In the genomic region with DNA sequence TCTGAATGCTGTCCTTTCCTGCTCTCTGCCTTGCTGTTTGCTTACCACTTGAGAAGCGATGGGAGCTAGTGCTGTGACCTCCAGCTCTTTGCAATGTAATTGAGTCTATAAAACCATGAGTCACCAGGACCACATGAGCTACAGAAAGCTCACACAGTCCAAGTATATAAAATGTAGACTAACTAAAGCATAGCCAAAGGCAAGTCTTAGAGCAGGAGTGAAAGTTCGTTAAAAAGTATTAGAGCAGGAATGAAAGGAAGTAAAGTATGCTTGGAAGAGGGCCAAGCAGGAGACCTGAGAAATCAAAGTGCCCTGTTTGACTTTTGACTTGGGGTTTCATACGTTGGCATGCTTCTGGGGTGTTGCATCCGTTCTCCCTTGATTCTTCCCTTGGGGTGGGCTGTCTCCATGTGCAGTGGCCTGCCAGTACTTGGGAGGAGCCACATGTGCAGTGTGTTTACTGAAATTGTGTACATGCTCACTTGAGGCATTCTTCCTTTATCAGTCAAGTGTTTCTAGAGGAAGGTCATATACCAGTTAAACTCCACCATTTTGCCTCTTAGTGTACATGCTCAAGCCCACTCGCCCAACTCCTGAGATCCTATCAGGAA, we compare ENCODE assay signal across 1 cellular context.
TF ChIP-seq lines count a peak whose summit lies in the region.

No MANE protein-coding gene starts in this region.

TF ChIP-seq in K562, 482 proteins besides CTCF, POLR2A, EP300 and RAD21 (continued from another document and continues in another):
- TF ChIP-seq, protein P1, sequence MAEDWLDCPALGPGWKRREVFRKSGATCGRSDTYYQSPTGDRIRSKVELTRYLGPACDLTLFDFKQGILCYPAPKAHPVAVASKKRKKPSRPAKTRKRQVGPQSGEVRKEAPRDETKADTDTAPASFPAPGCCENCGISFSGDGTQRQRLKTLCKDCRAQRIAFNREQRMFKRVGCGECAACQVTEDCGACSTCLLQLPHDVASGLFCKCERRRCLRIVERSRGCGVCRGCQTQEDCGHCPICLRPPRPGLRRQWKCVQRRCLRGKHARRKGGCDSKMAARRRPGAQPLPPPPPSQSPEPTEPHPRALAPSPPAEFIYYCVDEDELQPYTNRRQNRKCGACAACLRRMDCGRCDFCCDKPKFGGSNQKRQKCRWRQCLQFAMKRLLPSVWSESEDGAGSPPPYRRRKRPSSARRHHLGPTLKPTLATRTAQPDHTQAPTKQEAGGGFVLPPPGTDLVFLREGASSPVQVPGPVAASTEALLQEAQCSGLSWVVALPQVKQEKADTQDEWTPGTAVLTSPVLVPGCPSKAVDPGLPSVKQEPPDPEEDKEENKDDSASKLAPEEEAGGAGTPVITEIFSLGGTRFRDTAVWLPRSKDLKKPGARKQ (CRISPR knock-in tag; IDR thresholded peaks at IDR 0.05): no peak
- TF ChIP-seq, protein P2, sequence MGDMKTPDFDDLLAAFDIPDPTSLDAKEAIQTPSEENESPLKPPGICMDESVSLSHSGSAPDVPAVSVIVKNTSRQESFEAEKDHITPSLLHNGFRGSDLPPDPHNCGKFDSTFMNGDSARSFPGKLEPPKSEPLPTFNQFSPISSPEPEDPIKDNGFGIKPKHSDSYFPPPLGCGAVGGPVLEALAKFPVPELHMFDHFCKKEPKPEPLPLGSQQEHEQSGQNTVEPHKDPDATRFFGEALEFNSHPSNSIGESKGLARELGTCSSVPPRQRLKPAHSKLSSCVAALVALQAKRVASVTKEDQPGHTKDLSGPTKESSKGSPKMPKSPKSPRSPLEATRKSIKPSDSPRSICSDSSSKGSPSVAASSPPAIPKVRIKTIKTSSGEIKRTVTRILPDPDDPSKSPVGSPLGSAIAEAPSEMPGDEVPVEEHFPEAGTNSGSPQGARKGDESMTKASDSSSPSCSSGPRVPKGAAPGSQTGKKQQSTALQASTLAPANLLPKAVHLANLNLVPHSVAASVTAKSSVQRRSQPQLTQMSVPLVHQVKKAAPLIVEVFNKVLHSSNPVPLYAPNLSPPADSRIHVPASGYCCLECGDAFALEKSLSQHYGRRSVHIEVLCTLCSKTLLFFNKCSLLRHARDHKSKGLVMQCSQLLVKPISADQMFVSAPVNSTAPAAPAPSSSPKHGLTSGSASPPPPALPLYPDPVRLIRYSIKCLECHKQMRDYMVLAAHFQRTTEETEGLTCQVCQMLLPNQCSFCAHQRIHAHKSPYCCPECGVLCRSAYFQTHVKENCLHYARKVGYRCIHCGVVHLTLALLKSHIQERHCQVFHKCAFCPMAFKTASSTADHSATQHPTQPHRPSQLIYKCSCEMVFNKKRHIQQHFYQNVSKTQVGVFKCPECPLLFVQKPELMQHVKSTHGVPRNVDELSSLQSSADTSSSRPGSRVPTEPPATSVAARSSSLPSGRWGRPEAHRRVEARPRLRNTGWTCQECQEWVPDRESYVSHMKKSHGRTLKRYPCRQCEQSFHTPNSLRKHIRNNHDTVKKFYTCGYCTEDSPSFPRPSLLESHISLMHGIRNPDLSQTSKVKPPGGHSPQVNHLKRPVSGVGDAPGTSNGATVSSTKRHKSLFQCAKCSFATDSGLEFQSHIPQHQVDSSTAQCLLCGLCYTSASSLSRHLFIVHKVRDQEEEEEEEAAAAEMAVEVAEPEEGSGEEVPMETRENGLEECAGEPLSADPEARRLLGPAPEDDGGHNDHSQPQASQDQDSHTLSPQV (IDR thresholded peaks at IDR 0.05): peak; percentile 33; the same call in 1 of the 2 replicates
- TF ChIP-seq ZBTB17 (CRISPR knock-in tag; IDR thresholded peaks at IDR 0.05): 0 out of 2 replicates have a peak, but pooled peaks have one; percentile 23
- no peak for TF ChIP-seq TRIM24 (IDR thresholded peaks at IDR 0.05)
- TF ChIP-seq RBM17 (IDR thresholded peaks at IDR 0.05; ENCODE audit: borderline replicate concordance, low read depth, low read length): no peak
- no peak for TF ChIP-seq SMARCC2 (IDR thresholded peaks at IDR 0.05; ENCODE audit: low read depth)
- no peak for TF ChIP-seq ARHGAP35 (IDR thresholded peaks at IDR 0.05; ENCODE audit: partially characterized antibody)
- TF ChIP-seq, protein P3, sequence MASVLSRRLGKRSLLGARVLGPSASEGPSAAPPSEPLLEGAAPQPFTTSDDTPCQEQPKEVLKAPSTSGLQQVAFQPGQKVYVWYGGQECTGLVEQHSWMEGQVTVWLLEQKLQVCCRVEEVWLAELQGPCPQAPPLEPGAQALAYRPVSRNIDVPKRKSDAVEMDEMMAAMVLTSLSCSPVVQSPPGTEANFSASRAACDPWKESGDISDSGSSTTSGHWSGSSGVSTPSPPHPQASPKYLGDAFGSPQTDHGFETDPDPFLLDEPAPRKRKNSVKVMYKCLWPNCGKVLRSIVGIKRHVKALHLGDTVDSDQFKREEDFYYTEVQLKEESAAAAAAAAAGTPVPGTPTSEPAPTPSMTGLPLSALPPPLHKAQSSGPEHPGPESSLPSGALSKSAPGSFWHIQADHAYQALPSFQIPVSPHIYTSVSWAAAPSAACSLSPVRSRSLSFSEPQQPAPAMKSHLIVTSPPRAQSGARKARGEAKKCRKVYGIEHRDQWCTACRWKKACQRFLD (CRISPR knock-in tag; IDR thresholded peaks at IDR 0.05): peak; percentile 21; the same call in 1 of the 2 replicates
- TF ChIP-seq, protein P4, sequence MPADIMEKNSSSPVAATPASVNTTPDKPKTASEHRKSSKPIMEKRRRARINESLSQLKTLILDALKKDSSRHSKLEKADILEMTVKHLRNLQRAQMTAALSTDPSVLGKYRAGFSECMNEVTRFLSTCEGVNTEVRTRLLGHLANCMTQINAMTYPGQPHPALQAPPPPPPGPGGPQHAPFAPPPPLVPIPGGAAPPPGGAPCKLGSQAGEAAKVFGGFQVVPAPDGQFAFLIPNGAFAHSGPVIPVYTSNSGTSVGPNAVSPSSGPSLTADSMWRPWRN (IDR thresholded peaks at IDR 0.05; ENCODE audit: low read depth): no peak
- no peak for TF ChIP-seq PCBP2 (IDR thresholded peaks at IDR 0.05; ENCODE audit: low read depth, low read length, poor library complexity, severe bottlenecking)
- TF ChIP-seq LCOR (CRISPR knock-in tag; IDR thresholded peaks at IDR 0.05): no peak
- peak; percentile 50; the same call in 1 of the 2 replicates for TF ChIP-seq JUN (IDR thresholded peaks at IDR 0.05; ENCODE audit: borderline replicate concordance, low read depth, low read length)
- no peak for TF ChIP-seq JUN (CRISPR knock-in tag; IDR thresholded peaks at IDR 0.05; ENCODE audit: borderline replicate concordance)
- TF ChIP-seq, protein P5, sequence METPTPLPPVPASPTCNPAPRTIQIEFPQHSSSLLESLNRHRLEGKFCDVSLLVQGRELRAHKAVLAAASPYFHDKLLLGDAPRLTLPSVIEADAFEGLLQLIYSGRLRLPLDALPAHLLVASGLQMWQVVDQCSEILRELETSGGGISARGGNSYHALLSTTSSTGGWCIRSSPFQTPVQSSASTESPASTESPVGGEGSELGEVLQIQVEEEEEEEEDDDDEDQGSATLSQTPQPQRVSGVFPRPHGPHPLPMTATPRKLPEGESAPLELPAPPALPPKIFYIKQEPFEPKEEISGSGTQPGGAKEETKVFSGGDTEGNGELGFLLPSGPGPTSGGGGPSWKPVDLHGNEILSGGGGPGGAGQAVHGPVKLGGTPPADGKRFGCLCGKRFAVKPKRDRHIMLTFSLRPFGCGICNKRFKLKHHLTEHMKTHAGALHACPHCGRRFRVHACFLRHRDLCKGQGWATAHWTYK (CRISPR knock-in tag; IDR thresholded peaks at IDR 0.05): no peak
- TF ChIP-seq OTX1 (CRISPR knock-in tag; IDR thresholded peaks at IDR 0.05): no peak
- TF ChIP-seq NR3C1 (CRISPR knock-in tag; IDR thresholded peaks at IDR 0.05): no peak
- no peak for TF ChIP-seq PURB (CRISPR knock-in tag; IDR thresholded peaks at IDR 0.05; ENCODE audit: low read depth)
- no peak for TF ChIP-seq BACH1 (tag; IDR thresholded peaks at IDR 0.05)
- no peak for TF ChIP-seq MXI1 (IDR thresholded peaks at IDR 0.05; ENCODE audit: low read depth, low read length)
- TF ChIP-seq FOXM1 (IDR thresholded peaks at IDR 0.05; ENCODE audit: low read depth): no peak
- no peak for TF ChIP-seq FOXM1 (CRISPR knock-in tag; IDR thresholded peaks at IDR 0.05; ENCODE audit: low read depth)
- TF ChIP-seq RHOXF2B (CRISPR knock-in tag; conservative IDR thresholded peaks at IDR 0.05): peak; percentile 71; the same call in 1 of the 2 replicates
- TF ChIP-seq, protein P6, sequence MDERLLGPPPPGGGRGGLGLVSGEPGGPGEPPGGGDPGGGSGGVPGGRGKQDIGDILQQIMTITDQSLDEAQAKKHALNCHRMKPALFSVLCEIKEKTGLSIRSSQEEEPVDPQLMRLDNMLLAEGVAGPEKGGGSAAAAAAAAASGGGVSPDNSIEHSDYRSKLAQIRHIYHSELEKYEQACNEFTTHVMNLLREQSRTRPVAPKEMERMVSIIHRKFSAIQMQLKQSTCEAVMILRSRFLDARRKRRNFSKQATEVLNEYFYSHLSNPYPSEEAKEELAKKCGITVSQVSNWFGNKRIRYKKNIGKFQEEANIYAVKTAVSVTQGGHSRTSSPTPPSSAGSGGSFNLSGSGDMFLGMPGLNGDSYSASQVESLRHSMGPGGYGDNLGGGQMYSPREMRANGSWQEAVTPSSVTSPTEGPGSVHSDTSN (CRISPR knock-in tag; IDR thresholded peaks at IDR 0.05; ENCODE audit: low read depth): no peak
- TF ChIP-seq, protein P6 (tag; conservative IDR thresholded peaks at IDR 0.05; ENCODE audit: low read depth): no peak
- TF ChIP-seq ZFX (CRISPR knock-in tag; IDR thresholded peaks at IDR 0.05): no peak
- no peak for TF ChIP-seq ZNF212 (CRISPR knock-in tag; IDR thresholded peaks at IDR 0.05)
- no peak for TF ChIP-seq MCM7 (IDR thresholded peaks at IDR 0.05)
- no peak for TF ChIP-seq ZNF699 (CRISPR knock-in tag; IDR thresholded peaks at IDR 0.05; ENCODE audit: insufficient replicate concordance)
- no peak for TF ChIP-seq MIER1 (IDR thresholded peaks at IDR 0.05; ENCODE audit: low read depth)
- no peak for TF ChIP-seq TAF9B (IDR thresholded peaks at IDR 0.05; ENCODE audit: partially characterized antibody)
- TF ChIP-seq, protein P7, sequence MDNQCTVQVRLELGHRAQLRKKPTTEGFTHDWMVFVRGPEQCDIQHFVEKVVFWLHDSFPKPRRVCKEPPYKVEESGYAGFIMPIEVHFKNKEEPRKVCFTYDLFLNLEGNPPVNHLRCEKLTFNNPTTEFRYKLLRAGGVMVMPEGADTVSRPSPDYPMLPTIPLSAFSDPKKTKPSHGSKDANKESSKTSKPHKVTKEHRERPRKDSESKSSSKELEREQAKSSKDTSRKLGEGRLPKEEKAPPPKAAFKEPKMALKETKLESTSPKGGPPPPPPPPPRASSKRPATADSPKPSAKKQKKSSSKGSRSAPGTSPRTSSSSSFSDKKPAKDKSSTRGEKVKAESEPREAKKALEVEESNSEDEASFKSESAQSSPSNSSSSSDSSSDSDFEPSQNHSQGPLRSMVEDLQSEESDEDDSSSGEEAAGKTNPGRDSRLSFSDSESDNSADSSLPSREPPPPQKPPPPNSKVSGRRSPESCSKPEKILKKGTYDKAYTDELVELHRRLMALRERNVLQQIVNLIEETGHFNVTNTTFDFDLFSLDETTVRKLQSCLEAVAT (IDR thresholded peaks at IDR 0.05): no peak
- no peak for TF ChIP-seq NCOA4 (IDR thresholded peaks at IDR 0.05; ENCODE audit: partially characterized antibody)
- TF ChIP-seq GABPB1 (CRISPR knock-in tag; IDR thresholded peaks at IDR 0.05): no peak
- 0 out of 2 replicates have a peak, but pooled peaks have one; percentile 15 for TF ChIP-seq SMARCE1 (IDR thresholded peaks at IDR 0.05)
- TF ChIP-seq NFIC (IDR thresholded peaks at IDR 0.05): peak; percentile 75
- peak; percentile 2 for TF ChIP-seq FOS (IDR thresholded peaks at IDR 0.05; ENCODE audit: extremely low read depth, insufficient read length)
